Comparison of ENCODE assay signal across 12 cellular contexts in genomic region chr4:151658959-151659593, GRCh38.
DNase-seq lines count a peak whose midpoint lies in the region; ATAC-seq lines count a peak whose summit lies in the region.
"Had no signal": no experiment of that assay in that cellular context is flagged by ENCODE, and none has a peak within 500 bp of the region (broad histone marks: within the 10 kb centered on the region; RNA-seq: fewer than 3 reads in every experiment).

No MANE protein-coding gene starts in this region.

- H2AFZ ChIP-seq in ACC112 (ENCODE audit: low read length, unreplicated experiment): peak overlapping the region; percentile 55

- peak overlapping the region; percentile 51 for H3K27ac Mint-ChIP-seq in activated naive CD8-positive, alpha-beta T cell

- DNase-seq in hippocampal formation (lab: John Stamatoyannopoulos, UW): no peak
- no peak for DNase-seq in NCI-H82 (lab: John Stamatoyannopoulos, UW)
- no peak for DNase-seq in activated gamma-delta T cell (lab: John Stamatoyannopoulos, UW)
- DNase-seq: adrenal gland; CD8-positive, alpha-beta T cell; heart left ventricle; NCI-H446 treated with DMSO at 0.1 percent for 48 hours had no signal

- no peaks in the 10 kb centered on the region for H3K36me3 ChIP-seq in ACC112 (ENCODE audit: insufficient read depth, low read length)
- H3K36me3 ChIP-seq in mesodermal cell (ENCODE audit: control insufficient read depth, insufficient read depth, low read length): no peaks in the 10 kb centered on the region
- H3K36me3 ChIP-seq: adrenal gland had no signal

- H3K4me3 ChIP-seq in ACC112 (ENCODE audit: low read depth, low read length) (no peak overlapping the region), mesodermal cell (ENCODE audit: extremely low read depth, insufficient read depth, low read length, poor library complexity, severe bottlenecking) (no peak overlapping the region)
- H3K4me3 ChIP-seq: adrenal gland, heart left ventricle had no signal

- H3K9me3 ChIP-seq in mesodermal cell (ENCODE audit: control insufficient read depth, low read length): no peaks in the 10 kb centered on the region
- H3K9me3 ChIP-seq: adrenal gland, heart left ventricle had no signal

- H3K4me3 Mint-ChIP-seq in activated naive CD8-positive, alpha-beta T cell: no peak overlapping the region
- H3K4me3 Mint-ChIP-seq: CD8-positive, alpha-beta T cell had no signal

- peaks cover 17% of the 10 kb centered on the region for H3K4me1 Mint-ChIP-seq in activated naive CD8-positive, alpha-beta T cell (ENCODE audit: low read depth)

- no peaks in the 10 kb centered on the region for H3K27me3 Mint-ChIP-seq in activated naive CD8-positive, alpha-beta T cell

- ATAC-seq in GM21529 (IDR thresholded peaks at IDR 0.05; ENCODE audit: unreplicated experiment) (peak; percentile 45), HG02763 (IDR thresholded peaks at IDR 0.05; ENCODE audit: unreplicated experiment) (no peak)
- ATAC-seq: CD8-positive, alpha-beta T cell had no signal

- H3K27me3 ChIP-seq in ACC112 (ENCODE audit: insufficient read depth, low read length): no peaks in the 10 kb centered on the region
- H3K27me3 ChIP-seq: adrenal gland, heart left ventricle had no signal

- H3K36me3 Mint-ChIP-seq in activated naive CD8-positive, alpha-beta T cell: peaks cover 2% of the 10 kb centered on the region
- H3K36me3 Mint-ChIP-seq: CD8-positive, alpha-beta T cell had no signal

- H3K9me3 Mint-ChIP-seq in activated naive CD8-positive, alpha-beta T cell (ENCODE audit: low read depth): no peaks in the 10 kb centered on the region
- H3K9me3 Mint-ChIP-seq: CD8-positive, alpha-beta T cell had no signal

- H3K4me1 ChIP-seq in ACC112 (ENCODE audit: control insufficient read depth, insufficient read depth, low read length, unreplicated experiment): peaks cover 9% of the 10 kb centered on the region
- H3K4me1 ChIP-seq in mesodermal cell (ENCODE audit: control insufficient read depth, insufficient read depth, low read length, poor library complexity, severe bottlenecking): no peaks in the 10 kb centered on the region
- H3K4me1 ChIP-seq: heart left ventricle had no signal

- H3K79me2 ChIP-seq in ACC112 (ENCODE audit: control insufficient read depth, insufficient read depth, low read length, unreplicated experiment): no peaks in the 10 kb centered on the region

- H3K27ac ChIP-seq in ACC112 (ENCODE audit: low read depth, low read length) (peak overlapping the region; percentile 45), mesodermal cell (ENCODE audit: low read depth, low read length, severe bottlenecking) (peak overlapping the region; percentile 11)
